1 cellular context compared by ENCODE assay signal in the genomic region with DNA sequence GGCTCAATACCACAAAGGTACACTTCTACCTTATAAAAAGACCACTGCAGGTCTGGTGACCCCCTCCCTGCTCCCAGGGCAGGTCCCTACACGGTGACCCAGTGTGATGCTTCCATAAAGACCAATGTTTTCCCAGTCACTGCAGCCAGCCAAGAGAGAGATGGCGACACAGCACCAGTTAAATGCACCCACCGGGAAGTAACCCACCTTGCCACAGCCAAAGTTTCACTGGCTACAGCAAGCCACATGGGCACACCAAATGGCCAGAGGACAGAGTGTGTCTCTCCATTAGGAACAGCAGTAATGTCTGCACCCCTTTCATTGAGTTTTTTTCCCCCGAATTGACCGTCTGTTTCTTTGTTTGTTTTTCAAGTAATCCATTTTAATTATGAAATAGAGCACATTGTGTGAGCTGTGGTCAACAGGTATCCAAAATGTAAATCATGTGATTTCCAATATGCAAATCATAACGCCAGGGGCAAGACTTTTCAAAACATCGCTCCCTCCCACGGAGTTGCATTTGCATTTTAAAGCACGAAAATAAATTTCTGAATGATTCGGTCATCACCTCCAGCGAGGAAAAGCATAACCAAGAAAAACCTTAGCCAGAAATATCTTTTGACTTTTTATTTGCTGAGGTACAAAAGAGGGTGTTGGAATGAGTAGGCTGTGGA.
TF ChIP-seq lines count a peak whose summit lies in the region.

No MANE protein-coding gene starts in this region.

TF ChIP-seq in GM23338, 12 proteins besides CTCF, POLR2A, EP300 and RAD21 (continued from another document):
- TF ChIP-seq, protein P1, sequence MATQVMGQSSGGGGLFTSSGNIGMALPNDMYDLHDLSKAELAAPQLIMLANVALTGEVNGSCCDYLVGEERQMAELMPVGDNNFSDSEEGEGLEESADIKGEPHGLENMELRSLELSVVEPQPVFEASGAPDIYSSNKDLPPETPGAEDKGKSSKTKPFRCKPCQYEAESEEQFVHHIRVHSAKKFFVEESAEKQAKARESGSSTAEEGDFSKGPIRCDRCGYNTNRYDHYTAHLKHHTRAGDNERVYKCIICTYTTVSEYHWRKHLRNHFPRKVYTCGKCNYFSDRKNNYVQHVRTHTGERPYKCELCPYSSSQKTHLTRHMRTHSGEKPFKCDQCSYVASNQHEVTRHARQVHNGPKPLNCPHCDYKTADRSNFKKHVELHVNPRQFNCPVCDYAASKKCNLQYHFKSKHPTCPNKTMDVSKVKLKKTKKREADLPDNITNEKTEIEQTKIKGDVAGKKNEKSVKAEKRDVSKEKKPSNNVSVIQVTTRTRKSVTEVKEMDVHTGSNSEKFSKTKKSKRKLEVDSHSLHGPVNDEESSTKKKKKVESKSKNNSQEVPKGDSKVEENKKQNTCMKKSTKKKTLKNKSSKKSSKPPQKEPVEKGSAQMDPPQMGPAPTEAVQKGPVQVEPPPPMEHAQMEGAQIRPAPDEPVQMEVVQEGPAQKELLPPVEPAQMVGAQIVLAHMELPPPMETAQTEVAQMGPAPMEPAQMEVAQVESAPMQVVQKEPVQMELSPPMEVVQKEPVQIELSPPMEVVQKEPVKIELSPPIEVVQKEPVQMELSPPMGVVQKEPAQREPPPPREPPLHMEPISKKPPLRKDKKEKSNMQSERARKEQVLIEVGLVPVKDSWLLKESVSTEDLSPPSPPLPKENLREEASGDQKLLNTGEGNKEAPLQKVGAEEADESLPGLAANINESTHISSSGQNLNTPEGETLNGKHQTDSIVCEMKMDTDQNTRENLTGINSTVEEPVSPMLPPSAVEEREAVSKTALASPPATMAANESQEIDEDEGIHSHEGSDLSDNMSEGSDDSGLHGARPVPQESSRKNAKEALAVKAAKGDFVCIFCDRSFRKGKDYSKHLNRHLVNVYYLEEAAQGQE (IDR thresholded peaks at IDR 0.05; ENCODE audit: unreplicated experiment), result no peak
- TF ChIP-seq NANOG (IDR thresholded peaks at IDR 0.05; ENCODE audit: borderline replicate concordance) (no peak), JUNB (IDR thresholded peaks at IDR 0.05; ENCODE audit: unreplicated experiment) (no peak), ZNF331 (CRISPR knock-in tag; IDR thresholded peaks at IDR 0.05; ENCODE audit: low read depth) (no peak), POLR2AphosphoS5 (IDR thresholded peaks at IDR 0.05; ENCODE audit: low read depth) (no peak)
- TF ChIP-seq, protein P2, sequence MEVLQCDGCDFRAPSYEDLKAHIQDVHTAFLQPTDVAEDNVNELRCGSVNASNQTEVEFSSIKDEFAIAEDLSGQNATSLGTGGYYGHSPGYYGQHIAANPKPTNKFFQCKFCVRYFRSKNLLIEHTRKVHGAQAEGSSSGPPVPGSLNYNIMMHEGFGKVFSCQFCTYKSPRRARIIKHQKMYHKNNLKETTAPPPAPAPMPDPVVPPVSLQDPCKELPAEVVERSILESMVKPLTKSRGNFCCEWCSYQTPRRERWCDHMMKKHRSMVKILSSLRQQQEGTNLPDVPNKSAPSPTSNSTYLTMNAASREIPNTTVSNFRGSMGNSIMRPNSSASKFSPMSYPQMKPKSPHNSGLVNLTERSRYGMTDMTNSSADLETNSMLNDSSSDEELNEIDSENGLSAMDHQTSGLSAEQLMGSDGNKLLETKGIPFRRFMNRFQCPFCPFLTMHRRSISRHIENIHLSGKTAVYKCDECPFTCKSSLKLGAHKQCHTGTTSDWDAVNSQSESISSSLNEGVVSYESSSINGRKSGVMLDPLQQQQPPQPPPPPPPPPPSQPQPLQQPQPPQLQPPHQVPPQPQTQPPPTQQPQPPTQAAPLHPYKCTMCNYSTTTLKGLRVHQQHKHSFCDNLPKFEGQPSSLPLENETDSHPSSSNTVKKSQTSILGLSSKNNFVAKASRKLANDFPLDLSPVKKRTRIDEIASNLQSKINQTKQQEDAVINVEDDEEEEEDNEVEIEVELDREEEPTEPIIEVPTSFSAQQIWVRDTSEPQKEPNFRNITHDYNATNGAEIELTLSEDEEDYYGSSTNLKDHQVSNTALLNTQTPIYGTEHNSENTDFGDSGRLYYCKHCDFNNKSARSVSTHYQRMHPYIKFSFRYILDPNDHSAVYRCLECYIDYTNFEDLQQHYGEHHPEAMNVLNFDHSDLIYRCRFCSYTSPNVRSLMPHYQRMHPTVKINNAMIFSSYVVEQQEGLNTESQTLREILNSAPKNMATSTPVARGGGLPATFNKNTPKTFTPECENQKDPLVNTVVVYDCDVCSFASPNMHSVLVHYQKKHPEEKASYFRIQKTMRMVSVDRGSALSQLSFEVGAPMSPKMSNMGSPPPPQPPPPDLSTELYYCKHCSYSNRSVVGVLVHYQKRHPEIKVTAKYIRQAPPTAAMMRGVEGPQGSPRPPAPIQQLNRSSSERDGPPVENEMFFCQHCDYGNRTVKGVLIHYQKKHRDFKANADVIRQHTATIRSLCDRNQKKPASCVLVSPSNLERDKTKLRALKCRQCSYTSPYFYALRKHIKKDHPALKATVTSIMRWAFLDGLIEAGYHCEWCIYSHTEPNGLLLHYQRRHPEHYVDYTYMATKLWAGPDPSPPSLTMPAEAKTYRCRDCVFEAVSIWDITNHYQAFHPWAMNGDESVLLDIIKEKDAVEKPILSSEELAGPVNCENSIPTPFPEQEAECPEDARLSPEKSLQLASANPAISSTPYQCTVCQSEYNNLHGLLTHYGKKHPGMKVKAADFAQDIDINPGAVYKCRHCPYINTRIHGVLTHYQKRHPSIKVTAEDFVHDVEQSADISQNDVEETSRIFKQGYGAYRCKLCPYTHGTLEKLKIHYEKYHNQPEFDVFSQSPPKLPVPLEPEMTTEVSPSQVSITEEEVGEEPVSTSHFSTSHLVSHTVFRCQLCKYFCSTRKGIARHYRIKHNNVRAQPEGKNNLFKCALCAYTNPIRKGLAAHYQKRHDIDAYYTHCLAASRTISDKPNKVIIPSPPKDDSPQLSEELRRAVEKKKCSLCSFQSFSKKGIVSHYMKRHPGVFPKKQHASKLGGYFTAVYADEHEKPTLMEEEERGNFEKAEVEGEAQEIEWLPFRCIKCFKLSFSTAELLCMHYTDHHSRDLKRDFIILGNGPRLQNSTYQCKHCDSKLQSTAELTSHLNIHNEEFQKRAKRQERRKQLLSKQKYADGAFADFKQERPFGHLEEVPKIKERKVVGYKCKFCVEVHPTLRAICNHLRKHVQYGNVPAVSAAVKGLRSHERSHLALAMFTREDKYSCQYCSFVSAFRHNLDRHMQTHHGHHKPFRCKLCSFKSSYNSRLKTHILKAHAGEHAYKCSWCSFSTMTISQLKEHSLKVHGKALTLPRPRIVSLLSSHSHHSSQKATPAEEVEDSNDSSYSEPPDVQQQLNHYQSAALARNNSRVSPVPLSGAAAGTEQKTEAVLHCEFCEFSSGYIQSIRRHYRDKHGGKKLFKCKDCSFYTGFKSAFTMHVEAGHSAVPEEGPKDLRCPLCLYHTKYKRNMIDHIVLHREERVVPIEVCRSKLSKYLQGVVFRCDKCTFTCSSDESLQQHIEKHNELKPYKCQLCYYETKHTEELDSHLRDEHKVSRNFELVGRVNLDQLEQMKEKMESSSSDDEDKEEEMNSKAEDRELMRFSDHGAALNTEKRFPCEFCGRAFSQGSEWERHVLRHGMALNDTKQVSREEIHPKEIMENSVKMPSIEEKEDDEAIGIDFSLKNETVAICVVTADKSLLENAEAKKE (CRISPR knock-in tag; IDR thresholded peaks at IDR 0.05), result no peak
